In the genomic region with DNA sequence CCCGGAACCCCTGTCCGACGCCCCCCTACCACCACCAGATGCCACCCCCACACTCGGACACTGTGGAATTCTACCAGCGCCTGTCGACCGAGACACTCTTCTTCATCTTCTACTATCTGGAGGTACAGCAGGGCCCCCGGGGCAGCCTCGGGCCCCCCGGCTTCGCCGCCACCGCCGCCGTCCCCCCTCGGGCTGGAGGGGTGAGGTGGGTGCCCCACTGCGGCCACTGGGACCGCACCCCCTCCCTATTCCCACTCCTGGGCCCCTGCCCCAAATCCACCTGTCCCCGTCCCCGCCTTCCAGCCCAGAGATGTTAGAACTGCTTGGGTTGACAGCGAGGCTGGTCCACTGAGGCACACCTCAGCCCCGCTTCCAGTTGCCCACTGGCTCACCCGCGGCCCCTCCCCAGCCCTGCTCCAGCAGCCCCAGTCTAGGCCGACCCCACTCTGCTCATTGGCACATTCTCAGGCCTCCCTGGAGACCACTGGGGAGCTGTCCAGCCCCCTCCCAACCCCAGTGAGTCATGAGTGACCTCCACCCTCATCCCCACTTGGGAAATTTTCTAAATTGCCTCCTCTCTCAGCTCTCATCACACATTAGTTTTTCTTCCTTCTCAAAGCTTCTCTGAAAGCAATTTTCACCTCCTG, we compare ENCODE assay signal across 13 cellular contexts. TPM values are rescaled to one million over a fixed set of nuclear protein-coding genes. Genes with fewer than 3 reads are reported as not detected.
A peak's percentile ranks its signal among the peaks of the same experiment; 100 is the strongest.
DNase-seq lines count a peak whose midpoint lies in the region; ATAC-seq and TF ChIP-seq lines count a peak whose summit lies in the region.
"Had no signal": no experiment of that assay in that cellular context is flagged by ENCODE, and none has a peak within 500 bp of the region (broad histone marks: within the 10 kb centered on the region; RNA-seq: fewer than 3 reads in every experiment).

No MANE protein-coding gene starts in this region.

- peak overlapping the region; percentile 33 for H3K27ac Mint-ChIP-seq in Calu3 (ENCODE audit: unreplicated experiment)

- intact Hi-C loops in Calu3 (cut with micrococcal nuclease; ENCODE audit: unreplicated experiment) (no loop called here), left colon (cut with DNase I, micrococcal nuclease) (no loop called here)

- no peaks in the 10 kb centered on the region for H3K27me3 ChIP-seq in SJCRH30
- no peaks in the 10 kb centered on the region for H3K27me3 ChIP-seq in Peyer's patch
- H3K27me3 ChIP-seq: MG63 had no signal

- no peak for TF ChIP-seq POLR2A in Peyer's patch (IDR thresholded peaks at IDR 0.05)

- peaks cover 94% of the 10 kb centered on the region for H3K36me3 Mint-ChIP-seq in Calu3 (ENCODE audit: insufficient read depth, unreplicated experiment)

- H3K9me3 ChIP-seq in SJCRH30 (replicated peaks) (no peaks in the 10 kb centered on the region), Peyer's patch (no peaks in the 10 kb centered on the region)
- H3K9me3 ChIP-seq: MG63, thoracic aorta had no signal

- CTCF ChIA-PET in Calu3 (lab: Charles Lee): interaction anchor here (0.5 kb wide), 1 partner anchor 375 kb away, joined by 3 read pairs; no protein-coding TSS in a partner anchor

- H3K9me3 Mint-ChIP-seq in Calu3 (ENCODE audit: low read depth, unreplicated experiment): no peaks in the 10 kb centered on the region

- no peak for DNase-seq in Calu3
- DNase-seq in SJCRH30: no peak
- no peak for DNase-seq in left colon
- DNase-seq in Peyer's patch: no peak
- no peak for DNase-seq in NK-92 treated with Interleukin-12 subunit alpha and Interleukin-12 subunit beta, amount 100 ng/mL, for 24 hours (lab: John Stamatoyannopoulos, UW)
- DNase-seq: aorta, GOT3, MG63 had no signal

- no peak for TF ChIP-seq CTCF in Calu3 (IDR thresholded peaks at IDR 0.05; ENCODE audit: unreplicated experiment)
- TF ChIP-seq CTCF in Peyer's patch (IDR thresholded peaks at IDR 0.05): no peak

- ATAC-seq in left colon (peak; percentile 2), HG03469 (IDR thresholded peaks at IDR 0.05; ENCODE audit: unreplicated experiment) (no peak)

- no TSS peak for BruUV-seq in Calu3 (replicated peaks; lab: Mats Ljungman, UMichigan)

- H3K4me3 Mint-ChIP-seq in Calu3 (ENCODE audit: low read depth, unreplicated experiment): no peak overlapping the region

- H3K4me3 ChIP-seq in SJCRH30: no peak overlapping the region
- no peak overlapping the region for H3K4me3 ChIP-seq in Peyer's patch
- H3K4me3 ChIP-seq: MG63, SK-N-MC, skin epidermis, thoracic aorta had no signal

- H3K36me3 ChIP-seq in SJCRH30 (peaks cover 70% of the 10 kb centered on the region), Peyer's patch (peaks cover 0 to 100% (median 0%) of the 10 kb centered on the region in 3 donors)

- H3K27me3 Mint-ChIP-seq in Calu3 (ENCODE audit: unreplicated experiment): no peaks in the 10 kb centered on the region

- H3K27ac ChIP-seq in SJCRH30: peak overlapping the region; percentile 55
- H3K27ac ChIP-seq in Peyer's patch: no peak overlapping the region
- H3K27ac ChIP-seq: C4-2B, SK-N-MC, thoracic aorta had no signal

- H3K4me1 ChIP-seq in SJCRH30 (peaks cover 11% of the 10 kb centered on the region), Peyer's patch (peaks cover 0 to 1% (median 0%) of the 10 kb centered on the region in 4 donors)

- H3K4me1 Mint-ChIP-seq in Calu3 (ENCODE audit: low read depth, unreplicated experiment): peaks cover 12% of the 10 kb centered on the region

RNA-seq across cellular contexts. Expression of gene LENG1, which starts 6.5 kb away (rescaled TPM):
- total RNA-seq in Calu3 (2022): 9.9 and 10.7 TPM in 2 replicates
- 5.6 and 6.8 TPM in 2 replicates for total RNA-seq in SJCRH30 (2014; rRNA removed; shearing (Covaris generic))
- 1 to 10 TPM; 5.3 to 7.3 TPM for total RNA-seq in left colon
- total RNA-seq in Peyer's patch: 10 to 100 TPM in 2 of 4 donors, 1 to 10 TPM in 2; 2.9 to 28.9 (median 6.8) TPM

RNA-seq across cellular contexts. Expression of gene CNOT3, which starts 15.4 kb away (rescaled TPM):
- 79.4 and 87.4 TPM in 2 replicates for total RNA-seq in Calu3 (2022)
- 27.5 and 27.6 TPM in 2 replicates for total RNA-seq in SJCRH30 (2014; rRNA removed; shearing (Covaris generic))
- 10 to 100 TPM; 32.9 to 42.2 TPM for total RNA-seq in left colon
- total RNA-seq in Peyer's patch: 10 to 100 TPM; 26.1 to 99.9 (median 38.9) TPM

RNA-seq across cellular contexts. Expression of gene TMC4, which starts 20.0 kb away (rescaled TPM):
- total RNA-seq in Calu3 (2022) (157 and 166 TPM in 2 replicates), left colon (100 to 1,000 TPM; 209 to 217 TPM), Peyer's patch (100 to 1,000 TPM in 3 of 4 donors, 10 to 100 TPM in 1; 38.0 to 281 (median 232) TPM)
- not detected in 2 replicates for total RNA-seq in SJCRH30 (2014; rRNA removed; shearing (Covaris generic))

RNA-seq across cellular contexts. Expression of gene MBOAT7, which starts 36.4 kb away (rescaled TPM):
- total RNA-seq in Calu3 (2022): 287 and 323 TPM in 2 replicates
- 32.1 and 34.6 TPM in 2 replicates for total RNA-seq in SJCRH30 (2014; rRNA removed; shearing (Covaris generic))
- 100 to 1,000 TPM; 144 to 152 TPM for total RNA-seq in left colon
- 100 to 1,000 TPM in 3 of 4 donors, 10 to 100 TPM in 1; 85.8 to 370 (median 245) TPM for total RNA-seq in Peyer's patch

RNA-seq across cellular contexts. Expression of gene PRPF31, which starts 37.4 kb away (rescaled TPM):
- 106 TPM in 2 replicates for total RNA-seq in Calu3 (2022)
- total RNA-seq in SJCRH30 (2014; rRNA removed; shearing (Covaris generic)): 65.6 and 67.3 TPM in 2 replicates
- total RNA-seq in left colon: 10 to 100 TPM; 37.4 to 38.6 TPM
- 10 to 100 TPM; 23.3 to 75.1 (median 41.4) TPM for total RNA-seq in Peyer's patch

Comparison
In these comparisons a context has a peak if more than half of its experiments do, and no peak if none do; other contexts are left out.
1. RNA of gene TMC4, which starts 20.0 kb away (total RNA-seq): 38.0 to 281 TPM in Peyer's patch, 209 to 217 TPM in left colon and 157 to 166 TPM in Calu3; not detected in SJCRH30; every median in the first group is over 10 times any median in the second.